8 cellular contexts compared by ENCODE assay signal in genomic region chr1:2212542-2213491, GRCh38. TPM values are rescaled to one million over a fixed set of nuclear protein-coding genes. Genes with fewer than 3 reads are reported as not detected.
DNase-seq lines count a peak whose midpoint lies in the region; FAIRE-seq and TF ChIP-seq lines count a peak whose summit lies in the region.

No MANE protein-coding gene starts in this region.

- in situ Hi-C loops in GM13976 (cut with MboI; ENCODE audit: low sequenced_read_pairs, unreplicated experiment) = no loop called here

- H3K4me3 ChIP-seq in astrocyte (ENCODE audit: insufficient read depth, low read depth, low read length) (peak overlapping the region; percentile 61), cardiac muscle cell (no peak overlapping the region)

- H3K27me3 Mint-ChIP-seq in astrocyte (ENCODE audit: low read depth, unreplicated experiment) = peaks cover 2% of the 10 kb centered on the region

- H3K36me3 ChIP-seq in astrocyte (ENCODE audit: insufficient read depth, low read length) (no peaks in the 10 kb centered on the region), cardiac muscle cell (no peaks in the 10 kb centered on the region)

- peaks cover 3% of the 10 kb centered on the region for H3K36me3 Mint-ChIP-seq in astrocyte (ENCODE audit: low read depth, unreplicated experiment)

- peak overlapping the region; percentile 86 for H3K27ac Mint-ChIP-seq in astrocyte (ENCODE audit: unreplicated experiment)

- TF ChIP-seq CTCF in GM13976 (IDR thresholded peaks at IDR 0.05; ENCODE audit: borderline replicate concordance, control extremely low read depth, extremely low read depth, insufficient read depth, missing control alignments) (no peak), astrocyte (IDR thresholded peaks at IDR 0.05; ENCODE audit: insufficient read depth, low read depth, low read length) (peak; percentile 15), cardiac muscle cell (IDR thresholded peaks at IDR 0.05; ENCODE audit: low read depth, low read length) (peak; percentile 27)

- H3K4me1 ChIP-seq in astrocyte (ENCODE audit: insufficient read depth, low read length) (peaks cover 47% of the 10 kb centered on the region), cardiac muscle cell (ENCODE audit: low read depth) (peaks cover 33% of the 10 kb centered on the region)

- no peaks in the 10 kb centered on the region for H3K79me2 ChIP-seq in astrocyte (ENCODE audit: insufficient read depth, low read length)

- H3K9me3 Mint-ChIP-seq in astrocyte (ENCODE audit: unreplicated experiment) = no peaks in the 10 kb centered on the region

- H3K9me3 ChIP-seq in astrocyte (ENCODE audit: insufficient read depth, low read depth, low read length) = no peaks in the 10 kb centered on the region
- no peaks in the 10 kb centered on the region for H3K9me3 ChIP-seq in cardiac muscle cell (ENCODE audit: low read depth)

- H3K27ac ChIP-seq in astrocyte (ENCODE audit: low read depth, low read length) = peak overlapping the region; percentile 99
- H3K27ac ChIP-seq in cardiac muscle cell = peak overlapping the region; percentile 96

- DNase-seq in 8988T (peak; percentile 80), GM13976 (ENCODE audit: low spot score) (peak; percentile 65), RPMI8226 (peak; percentile 66), astrocyte (ENCODE audit: low read depth) (peak; percentile 91), cardiac muscle cell (ENCODE audit: low read depth in 1 of 2, low spot score in 1 of 2) (peak; percentile 86 to 98), nucleus accumbens (lab: John Stamatoyannopoulos, UW) (peak; percentile 36 to 92 (median 75)), NCI-H2107 treated with DMSO at 0.1 percent for 48 hours (lab: John Stamatoyannopoulos, UW; ENCODE audit: unreplicated experiment) (no peak), NCI-H2081 (lab: John Stamatoyannopoulos, UW) (no peak)

- no peak for FAIRE-seq in astrocyte (lab: Jason Lieb, UNC)

- no peaks in the 10 kb centered on the region for H4K20me1 ChIP-seq in astrocyte (ENCODE audit: insufficient read depth, low read length)

- H3K27me3 ChIP-seq in astrocyte (ENCODE audit: insufficient read depth, low read length) (no peaks in the 10 kb centered on the region), cardiac muscle cell (no peaks in the 10 kb centered on the region)

- peak overlapping the region; percentile 57 for H3K4me3 Mint-ChIP-seq in astrocyte (ENCODE audit: unreplicated experiment)

- H3K4me1 Mint-ChIP-seq in astrocyte (ENCODE audit: low read depth, unreplicated experiment) = peaks cover 3% of the 10 kb centered on the region

- H2AFZ ChIP-seq in astrocyte (ENCODE audit: low read depth, low read length) = peak overlapping the region; percentile 89

- H3K4me2 ChIP-seq in astrocyte (ENCODE audit: low read length) = peak overlapping the region; percentile 89

- peak overlapping the region; percentile 93 for H3K9ac ChIP-seq in astrocyte (ENCODE audit: low read length)

RNA-seq across cellular contexts. Expression of gene SKI, which starts 15.3 kb away (rescaled TPM):
- total RNA-seq in astrocyte (63.4 and 66.2 TPM in 2 replicates), cardiac muscle cell (25.2 and 31.9 TPM in 2 replicates)
- 2.7 and 5.2 TPM in 2 replicates for polyA plus RNA-seq in cardiac muscle cell

RNA-seq across cellular contexts. Expression of gene FAAP20, which starts 18.2 kb away (rescaled TPM):
- total RNA-seq in astrocyte (114 and 124 TPM in 2 replicates), cardiac muscle cell (109 and 130 TPM in 2 replicates)
- 188 and 219 TPM in 2 replicates for polyA plus RNA-seq in cardiac muscle cell

Comparison
In these comparisons a context has a peak if more than half of its experiments do, and no peak if none do; other contexts are left out.
1. DNase-seq: peak in 8988T (single experiment), GM13976 (single experiment), RPMI8226 (single experiment), astrocyte (single experiment), cardiac muscle cell (2 of 2) and nucleus accumbens (56 of 56); none in NCI-H2107 treated with DMSO at 0.1 percent for 48 hours (single experiment) and NCI-H2081 (0 of 2).